ENCODE assay signal across 28 cellular contexts in the genomic region with DNA sequence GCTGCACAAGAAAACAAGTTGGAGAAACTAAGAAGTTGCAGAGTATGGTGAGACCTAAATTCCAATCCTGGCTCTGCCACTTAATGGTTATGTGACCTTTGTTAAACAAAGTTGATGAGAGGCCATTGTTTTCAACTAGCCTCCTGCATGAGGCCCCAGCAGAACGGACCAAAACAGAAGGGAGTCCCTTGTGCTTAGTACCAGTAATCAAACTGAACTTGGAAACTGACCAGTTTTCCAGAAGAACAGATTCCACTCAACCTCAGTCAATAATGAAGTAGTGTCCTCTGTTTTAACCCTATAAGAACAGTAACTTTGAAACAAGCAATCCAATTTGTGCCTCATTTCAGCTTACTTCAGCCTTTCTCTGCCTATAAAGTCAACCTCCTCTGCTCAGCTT.
DNase-seq lines count a peak whose midpoint lies in the region; ATAC-seq, FAIRE-seq and TF ChIP-seq lines count a peak whose summit lies in the region.
"Had no signal": no experiment of that assay in that cellular context is flagged by ENCODE, and none has a peak within 500 bp of the region (broad histone marks: within the 10 kb centered on the region; RNA-seq: fewer than 3 reads in every experiment).

No MANE protein-coding gene starts in this region.

- H3K79me2 ChIP-seq in K562 (ENCODE audit: control insufficient read depth, insufficient read depth, low read length), result no peaks in the 10 kb centered on the region

- H2AFZ ChIP-seq in K562 (ENCODE audit: low read depth, low read length), result peak overlapping the region; percentile 86

- H3K9me3 ChIP-seq in K562 (replicated peaks; ENCODE audit: control insufficient read depth, insufficient read depth, low read depth, low read length) (no peaks in the 10 kb centered on the region), stomach (peaks cover 0 to 5% (median 0%) of the 10 kb centered on the region in 4 donors)

- no peaks in the 10 kb centered on the region for H3K4me1 Mint-ChIP-seq in stimulated activated memory B cell treated with anti-CD40 and anti-IgM and Interleukin-4, amounts not matched to agents 10 μg/mL and 1 μg/mL and 100 μg/mL, for 72 hours
- H3K4me1 Mint-ChIP-seq: CD4-positive, CD25-positive, alpha-beta regulatory T cell had no signal

- POLR2A ChIA-PET in K562 (lab: Yijun Ruan, JAX), result interaction anchor here (0.6 kb wide), 1 partner anchor 297 kb away, joined by 3 read pairs; no protein-coding TSS in a partner anchor

- H3K27ac ChIP-seq in K562 (ENCODE audit: extremely low read depth, low read depth, low read length) (no peak overlapping the region), stomach (no peak overlapping the region)
- H3K27ac ChIP-seq: BLaER1, RWPE1 had no signal

- in situ Hi-C loops in K562 (cut with MboI), result no loop called here

- no peak for TF ChIP-seq EP300 in K562 (IDR thresholded peaks at IDR 0.05; ENCODE audit: low read length)
- TF ChIP-seq EP300 in stomach (IDR thresholded peaks at IDR 0.05), result no peak

- intact Hi-C loops in K562 (cut with micrococcal nuclease), result no loop called here
- intact Hi-C loops in stomach (cut with DNase I; ENCODE audit: low total_unique reads), result no loop called here

- H3K27ac Mint-ChIP-seq in stimulated activated memory B cell treated with anti-CD40 and anti-IgM and Interleukin-4, amounts not matched to agents 10 μg/mL and 1 μg/mL and 100 μg/mL, for 72 hours, result no peak overlapping the region

- H3K4me3 ChIP-seq in K562, result no peak overlapping the region
- no peak overlapping the region for H3K4me3 ChIP-seq in stomach
- H3K4me3 ChIP-seq: BLaER1 had no signal

- BruUV-seq in K562 (replicated peaks; lab: Mats Ljungman, UMichigan), result no TSS peak

- TF ChIP-seq POLR2A in K562 (conservative IDR thresholded peaks at IDR 0.05), result no peak
- TF ChIP-seq POLR2A in stomach (IDR thresholded peaks at IDR 0.05), result no peak

- DNase-seq in Ammon's horn (ENCODE audit: low spot score), result peak; percentile 9
- DNase-seq in K562 (ENCODE audit: extremely low read depth in 1 of 4, low spot score in 3 of 4), result no peak
- peak; percentile 68 for DNase-seq in foreskin melanocyte
- peak; percentile 46 for DNase-seq in pons (ENCODE audit: low spot score)
- no peak for DNase-seq in stomach
- DNase-seq in ureter (ENCODE audit: low spot score), result no peak
- DNase-seq: 8988T; ACHN; CD4-positive, CD25-positive, alpha-beta regulatory T cell; GOT3; Kasumi-1; NCI-H1092 treated with DMSO at 0.1 percent for 48 hours; NCI-H1436; NCI-H187; NCI-H2081 treated with DMSO at 0.1 percent for 48 hours; NCI-H2171; NCI-H226; NCI-H510A; NCI-H69; SHP77 had no signal

- no peak overlapping the region for H3K4me3 Mint-ChIP-seq in stimulated activated memory B cell treated with anti-CD40 and anti-IgM and Interleukin-4, amounts not matched to agents 10 μg/mL and 1 μg/mL and 100 μg/mL, for 72 hours
- H3K4me3 Mint-ChIP-seq: CD4-positive, CD25-positive, alpha-beta regulatory T cell had no signal

- CTCF ChIA-PET in K562 (lab: Yijun Ruan, JAX; ENCODE audit: low intra/inter-chr PET ratio), result no interaction called here

- H3K36me3 ChIP-seq in K562 (ENCODE audit: control insufficient read depth, insufficient read depth, low read length) (no peaks in the 10 kb centered on the region), stomach (no peaks in the 10 kb centered on the region)
- H3K36me3 ChIP-seq: BLaER1 had no signal

- H3K4me1 ChIP-seq in K562 (replicated peaks in 1 of 2; ENCODE audit: control insufficient read depth in 2 of 2, insufficient read depth in 2 of 2, low read length in 2 of 2), result peaks cover 0 to 3% of the 10 kb centered on the region in 2 experiments; a peak in 1 of 5 replicates
- no peaks in the 10 kb centered on the region for H3K4me1 ChIP-seq in stomach
- H3K4me1 ChIP-seq: BLaER1 had no signal

- peaks cover 0 to 12% of the 10 kb centered on the region in 2 experiments; a peak in 3 of 5 replicates for H3K27me3 ChIP-seq in K562 (ENCODE audit: control insufficient read depth in 2 of 2, insufficient read depth in 2 of 2, low read length in 2 of 2)
- no peaks in the 10 kb centered on the region for H3K27me3 ChIP-seq in stomach
- H3K27me3 ChIP-seq: BLaER1 had no signal

- no peak for TF ChIP-seq RAD21 in K562 (CRISPR knock-in tag; conservative IDR thresholded peaks at IDR 0.05 in 1 of 2, IDR thresholded peaks at IDR 0.05 in 1 of 2)

- H3K36me3 Mint-ChIP-seq in stimulated activated memory B cell treated with anti-CD40 and anti-IgM and Interleukin-4, amounts not matched to agents 10 μg/mL and 1 μg/mL and 100 μg/mL, for 72 hours, result no peaks in the 10 kb centered on the region
- H3K36me3 Mint-ChIP-seq: CD4-positive, CD25-positive, alpha-beta regulatory T cell had no signal

- H3K9ac ChIP-seq in K562 (ENCODE audit: insufficient read depth in 1 of 2, low read depth in 2 of 2, low read length in 2 of 2), result no peak overlapping the region
- H3K9ac ChIP-seq: BLaER1 had no signal

- H3K27me3 Mint-ChIP-seq in stimulated activated memory B cell treated with anti-CD40 and anti-IgM and Interleukin-4, amounts not matched to agents 10 μg/mL and 1 μg/mL and 100 μg/mL, for 72 hours, result no peaks in the 10 kb centered on the region
- H3K27me3 Mint-ChIP-seq: CD4-positive, CD25-positive, alpha-beta regulatory T cell had no signal

- WGBS in K562 (ENCODE audit: insufficient coverage, low coverage, missing lambda C conversion rate), result 47% methylated on average over 1 of the region's 1 CpG
- WGBS in stomach, 5 donors, result 13 to 30% (median 19%) methylated on average over 1 of the region's 1 CpG

- H4K20me1 ChIP-seq in K562 (replicated peaks; ENCODE audit: control insufficient read depth, insufficient read depth, low read length), result no peaks in the 10 kb centered on the region
- H4K20me1 ChIP-seq: BLaER1 had no signal

- FAIRE-seq in K562 (lab: Jason Lieb, UNC), result no peak
- FAIRE-seq: D721Med, HepG2 had no signal

- ATAC-seq in K562 (no peak; the same call in 2 of the 3 replicates), HG02981 (IDR thresholded peaks at IDR 0.05; ENCODE audit: unreplicated experiment) (no peak)
- ATAC-seq in stimulated activated memory B cell treated with anti-CD40 and anti-IgM and Interleukin-4, amounts not matched to agents 10 μg/mL and 1 μg/mL and 100 μg/mL, for 72 hours, result no peak
- ATAC-seq: HCT116, HepG2, Panc1 had no signal

- no peaks in the 10 kb centered on the region for H3K9me1 ChIP-seq in K562 (ENCODE audit: control insufficient read depth, insufficient read depth, low read length)

- H3K4me2 ChIP-seq in K562 (ENCODE audit: insufficient read depth, low read length), result no peak overlapping the region
- H3K4me2 ChIP-seq: BLaER1 had no signal

- no peak for TF ChIP-seq CTCF in K562 (IDR thresholded peaks at IDR 0.05 in 2 of 3, conservative IDR thresholded peaks at IDR 0.05 in 1 of 3; ENCODE audit: insufficient read depth in 2 of 3, low read depth in 1 of 3, low read length in 3 of 3)
- TF ChIP-seq CTCF in stomach (IDR thresholded peaks at IDR 0.05), result no peak

- no peaks in the 10 kb centered on the region for H3K9me3 Mint-ChIP-seq in stimulated activated memory B cell treated with anti-CD40 and anti-IgM and Interleukin-4, amounts not matched to agents 10 μg/mL and 1 μg/mL and 100 μg/mL, for 72 hours

TF ChIP-seq in K562, 482 proteins besides CTCF, POLR2A, EP300 and RAD21:
- no peak for TF ChIP-seq MTA3 (IDR thresholded peaks at IDR 0.05; ENCODE audit: borderline replicate concordance)
- no peak for TF ChIP-seq CBX8 (IDR thresholded peaks at IDR 0.05; ENCODE audit: borderline replicate concordance, extremely low read depth, low read depth, low read length, poor library complexity, severe bottlenecking)
- no peak for TF ChIP-seq DMBX1 (CRISPR knock-in tag; IDR thresholded peaks at IDR 0.05; ENCODE audit: borderline replicate concordance)
- TF ChIP-seq MTF1 (CRISPR knock-in tag; IDR thresholded peaks at IDR 0.05; ENCODE audit: borderline replicate concordance), result no peak
- TF ChIP-seq, protein P1, sequence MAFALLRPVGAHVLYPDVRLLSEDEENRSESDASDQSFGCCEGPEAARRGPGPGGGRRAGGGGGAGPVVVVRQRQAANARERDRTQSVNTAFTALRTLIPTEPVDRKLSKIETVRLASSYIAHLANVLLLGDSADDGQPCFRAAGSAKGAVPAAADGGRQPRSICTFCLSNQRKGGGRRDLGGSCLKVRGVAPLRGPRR (CRISPR knock-in tag; IDR thresholded peaks at IDR 0.05), result no peak
- TF ChIP-seq DACH1 (IDR thresholded peaks at IDR 0.05; ENCODE audit: partially characterized antibody), result no peak
- no peak for TF ChIP-seq ZBTB8A (IDR thresholded peaks at IDR 0.05; ENCODE audit: partially characterized antibody)
- no peak for TF ChIP-seq ZFP30 (CRISPR knock-in tag; IDR thresholded peaks at IDR 0.05; ENCODE audit: borderline replicate concordance)
- TF ChIP-seq ZNF146 (CRISPR knock-in tag; IDR thresholded peaks at IDR 0.05; ENCODE audit: unreplicated experiment), result no peak
- TF ChIP-seq PURB (CRISPR knock-in tag; IDR thresholded peaks at IDR 0.05; ENCODE audit: low read depth), result no peak
- TF ChIP-seq ERF (CRISPR knock-in tag; IDR thresholded peaks at IDR 0.05), result no peak
- no peak for TF ChIP-seq SAP30 (IDR thresholded peaks at IDR 0.05; ENCODE audit: borderline replicate concordance, insufficient read depth, low read depth, low read length, poor library complexity, severe bottlenecking)
- TF ChIP-seq TCF7 (IDR thresholded peaks at IDR 0.05; ENCODE audit: borderline replicate concordance), result no peak
- TF ChIP-seq CHD2 (IDR thresholded peaks at IDR 0.05; ENCODE audit: low read depth, low read length), result no peak
- TF ChIP-seq ZNF644 (tag; IDR thresholded peaks at IDR 0.05; ENCODE audit: low read depth), result no peak
- TF ChIP-seq TSC22D4 (tag; IDR thresholded peaks at IDR 0.05), result no peak
- TF ChIP-seq ZNF354B (CRISPR knock-in tag; IDR thresholded peaks at IDR 0.05), result no peak
- TF ChIP-seq ZSCAN32 (CRISPR knock-in tag; IDR thresholded peaks at IDR 0.05), result no peak

Comparison
In these comparisons a context has a peak if more than half of its experiments do, and no peak if none do; other contexts are left out.
1. DNase-seq: peak in Ammon's horn (single experiment), foreskin melanocyte (single experiment) and pons (single experiment); none in K562 (0 of 4), stomach (single experiment) and ureter (single experiment).